ENCODE assay signal across 21 cellular contexts in the genomic region with DNA sequence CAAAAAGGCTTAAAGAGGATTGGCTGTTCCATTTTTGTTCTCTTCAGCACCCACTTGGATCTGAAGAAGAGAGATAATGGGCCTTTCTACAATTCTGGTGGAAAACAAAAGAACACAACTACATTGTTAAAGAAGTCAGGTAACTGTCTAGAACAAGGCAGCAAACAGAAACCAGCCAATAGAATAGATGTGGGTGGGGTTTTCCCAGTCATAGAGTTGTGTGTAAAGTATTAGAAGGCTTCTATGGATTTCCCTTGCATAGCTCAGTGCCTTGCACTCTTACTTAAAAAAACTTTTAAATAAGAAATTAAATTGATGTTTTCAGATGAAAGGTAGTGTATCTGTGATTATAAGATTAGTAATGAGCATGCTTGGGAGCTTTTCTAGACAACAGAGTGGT.
"Had no signal": no experiment of that assay in that cellular context is flagged by ENCODE, and none has a peak within 500 bp of the region (broad histone marks: within the 10 kb centered on the region; RNA-seq: fewer than 3 reads in every experiment).

No MANE protein-coding gene starts in this region.

- H3K9me3 ChIP-seq: thyroid gland, upper lobe of right lung had no signal

- ATAC-seq: effector memory CD8-positive, alpha-beta T cell; left lung; right cardiac atrium; upper lobe of right lung; WTC11 had no signal

- DNase-seq: activated naive CD4-positive, alpha-beta T cell treated with Interleukin-2 at 50 U/mL for 16 hours; activated naive CD8-positive, alpha-beta T cell treated with anti-CD3 and anti-CD28 coated beads for 36 hours; activated T-cell treated with anti-CD3 and anti-CD28 coated beads, Interleukin-2, amount 50 U/mL, for 24 hours; central memory CD4-positive, alpha-beta T cell; dorsolateral prefrontal cortex; effector memory CD8-positive, alpha-beta T cell; foreskin melanocyte; immature natural killer cell; kidney glomerular epithelial cell; left lung; naive B cell; nucleus accumbens; right cardiac atrium; stimulated activated CD4-positive, alpha-beta T cell treated with anti-CD3 and anti-CD28 coated beads, Interleukin-1b, Interleukin-23, amount 100 ng/mL, for 48 hours; substantia nigra; thyroid gland; upper lobe of right lung had no signal

- H3K36me3 ChIP-seq: left lung, thyroid gland, upper lobe of right lung had no signal

- H3K27ac ChIP-seq: dorsolateral prefrontal cortex, hepatocyte, left lung, parathyroid adenoma, thyroid gland, upper lobe of right lung had no signal

- H3K4me3 ChIP-seq: dorsolateral prefrontal cortex, hepatocyte, left lung, lung, thyroid gland, upper lobe of right lung had no signal

- H3K4me1 ChIP-seq: left lung, parathyroid adenoma, thyroid gland, upper lobe of right lung had no signal

- H3K27me3 ChIP-seq: hepatocyte, left lung, thyroid gland, upper lobe of right lung had no signal
